In the genomic region with DNA sequence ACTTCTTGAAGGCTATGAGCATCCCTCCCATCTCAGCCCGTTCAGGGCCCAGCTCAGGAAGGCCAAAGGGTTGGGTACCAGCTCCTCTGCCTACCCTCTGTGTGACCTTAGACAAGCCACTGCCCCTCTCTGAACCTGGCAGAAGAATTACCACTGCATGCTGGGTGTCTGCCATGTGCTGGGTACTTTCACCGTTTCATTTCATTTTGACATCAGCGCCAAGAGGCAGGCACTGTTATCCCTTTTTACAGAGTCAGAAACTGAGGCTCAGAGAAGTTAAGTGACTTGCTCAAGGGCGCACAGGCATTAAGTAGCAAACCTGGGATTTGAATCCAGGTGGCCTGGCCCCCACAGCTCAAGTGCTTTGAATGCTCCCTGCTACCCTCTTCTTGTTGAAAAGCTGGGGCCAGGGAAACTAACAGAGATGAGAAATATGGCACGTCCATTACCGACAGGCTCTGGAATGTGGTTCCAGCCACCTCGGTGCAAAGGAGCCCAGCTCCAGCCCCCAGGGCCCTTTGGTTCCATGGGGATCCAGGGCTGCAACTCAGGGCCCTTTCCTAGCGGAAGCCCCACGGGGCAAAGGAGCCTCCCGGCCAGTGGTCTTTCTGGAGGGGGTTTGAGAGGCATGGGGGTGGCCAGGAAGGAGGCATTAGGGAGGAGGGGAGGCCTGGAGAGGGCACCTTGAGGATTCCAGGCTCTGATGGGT, we compare ENCODE assay signal across 1 cellular context.
TF ChIP-seq lines count a peak whose summit lies in the region.

No MANE protein-coding gene starts in this region.

TF ChIP-seq in GM23338, 12 proteins besides CTCF, POLR2A, EP300 and RAD21 (continued from another document):
- TF ChIP-seq ZNF462 (CRISPR knock-in tag; IDR thresholded peaks at IDR 0.05): no peak
- no peak for TF ChIP-seq JUNB (IDR thresholded peaks at IDR 0.05; ENCODE audit: unreplicated experiment)
- no peak for TF ChIP-seq EZH2phosphoT487 (IDR thresholded peaks at IDR 0.05; ENCODE audit: unreplicated experiment)
- TF ChIP-seq STAT1 (IDR thresholded peaks at IDR 0.05; ENCODE audit: unreplicated experiment): no peak
- TF ChIP-seq, protein P1, sequence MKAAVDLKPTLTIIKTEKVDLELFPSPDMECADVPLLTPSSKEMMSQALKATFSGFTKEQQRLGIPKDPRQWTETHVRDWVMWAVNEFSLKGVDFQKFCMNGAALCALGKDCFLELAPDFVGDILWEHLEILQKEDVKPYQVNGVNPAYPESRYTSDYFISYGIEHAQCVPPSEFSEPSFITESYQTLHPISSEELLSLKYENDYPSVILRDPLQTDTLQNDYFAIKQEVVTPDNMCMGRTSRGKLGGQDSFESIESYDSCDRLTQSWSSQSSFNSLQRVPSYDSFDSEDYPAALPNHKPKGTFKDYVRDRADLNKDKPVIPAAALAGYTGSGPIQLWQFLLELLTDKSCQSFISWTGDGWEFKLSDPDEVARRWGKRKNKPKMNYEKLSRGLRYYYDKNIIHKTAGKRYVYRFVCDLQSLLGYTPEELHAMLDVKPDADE (IDR thresholded peaks at IDR 0.05): no peak
- TF ChIP-seq NANOG (IDR thresholded peaks at IDR 0.05; ENCODE audit: borderline replicate concordance): no peak
- TF ChIP-seq ZNF331 (CRISPR knock-in tag; IDR thresholded peaks at IDR 0.05; ENCODE audit: low read depth): no peak
- TF ChIP-seq EZH2 (IDR thresholded peaks at IDR 0.05; ENCODE audit: low read depth, unreplicated experiment): no peak
- TF ChIP-seq ZNF114 (CRISPR knock-in tag; IDR thresholded peaks at IDR 0.05): no peak
- no peak for TF ChIP-seq REST (IDR thresholded peaks at IDR 0.05; ENCODE audit: unreplicated experiment)
- no peak for TF ChIP-seq CREB1 (CRISPR knock-in tag; IDR thresholded peaks at IDR 0.05; ENCODE audit: low read depth)
